Comparison of ENCODE assay signal across 1 cellular context in genomic region chr1:153979091-153979490, GRCh38.
TF ChIP-seq lines count a peak whose summit lies in the region.
"Not testable (repeated sequence)": the region's sequence is repeated elsewhere in the genome, so short reads cannot be mapped to it uniquely, and the experiment has no call there.

No MANE protein-coding gene starts in this region.

TF ChIP-seq in K562, 482 proteins besides CTCF, POLR2A, EP300 and RAD21:
- TF ChIP-seq TFAP4 (CRISPR knock-in tag; IDR thresholded peaks at IDR 0.05; ENCODE audit: borderline replicate concordance) (0 out of 2 replicates have a peak, but pooled peaks have one; percentile 28), KLF13 (tag; IDR thresholded peaks at IDR 0.05; ENCODE audit: borderline replicate concordance, low read depth) (peak; percentile 37; the same call in 1 of the 2 replicates), NR2C1 (IDR thresholded peaks at IDR 0.05) (0 out of 2 replicates have a peak, but pooled peaks have one; percentile 23), EGR1 (conservative IDR thresholded peaks at IDR 0.05) (peak; percentile 63), DIDO1 (tag; IDR thresholded peaks at IDR 0.05; ENCODE audit: low read depth) (0 out of 2 replicates have a peak, but pooled peaks have one; percentile 24), KDM1A (IDR thresholded peaks at IDR 0.05) (0 out of 4 replicates have a peak, but pooled peaks of 1 of the 2 experiments have one; percentile 8), BCOR (IDR thresholded peaks at IDR 0.05) (0 out of 2 replicates have a peak, but pooled peaks have one; percentile 34), NFIC (IDR thresholded peaks at IDR 0.05) (peak; percentile 50)
- not testable (repeated sequence) for TF ChIP-seq NR2C1 (tag; IDR thresholded peaks at IDR 0.05)
